27 cellular contexts compared by ENCODE assay signal in the genomic region with DNA sequence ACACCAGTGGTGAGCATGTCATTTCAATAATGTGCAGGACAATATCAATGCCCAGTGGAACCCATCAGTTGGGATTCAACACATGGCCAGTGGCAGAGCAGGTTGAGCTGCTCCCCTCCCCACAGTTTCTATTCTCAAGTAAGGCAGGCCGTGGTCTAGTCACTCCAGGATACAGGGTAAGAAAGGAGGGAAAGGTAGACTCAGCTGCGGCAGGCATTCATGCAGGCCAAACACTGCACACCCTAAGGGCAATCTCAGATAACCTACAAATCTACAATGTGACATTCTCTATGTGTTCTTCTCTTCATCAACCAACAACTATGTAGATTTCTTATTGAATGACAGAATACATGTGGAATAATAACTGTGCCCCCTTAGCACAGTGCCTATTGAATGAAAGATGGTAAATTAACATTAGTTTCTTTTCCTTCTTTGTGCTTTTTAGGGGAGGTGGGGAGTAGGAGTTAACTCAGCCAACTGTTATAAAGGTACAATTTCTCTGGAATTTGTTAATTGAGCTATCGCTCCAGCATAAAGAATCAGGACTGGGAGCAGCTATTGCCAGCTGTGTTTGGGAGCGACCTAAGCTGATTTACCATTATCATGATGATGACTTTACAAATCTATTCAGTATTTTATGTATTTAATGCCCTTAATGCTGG.
"Had no signal": no experiment of that assay in that cellular context is flagged by ENCODE, and none has a peak within 500 bp of the region (broad histone marks: within the 10 kb centered on the region; RNA-seq: fewer than 3 reads in every experiment).

No MANE protein-coding gene starts in this region.

- H3K27ac ChIP-seq: hepatocyte, left lung, neural progenitor cell, neutrophil, parathyroid adenoma, right atrium auricular region, right lobe of liver, tibial nerve, upper lobe of left lung, vagina had no signal

- H3K4me1 Mint-ChIP-seq: naive B cell; natural killer cell; nephron progenitor cell; neural progenitor cell; stimulated activated memory B cell treated with anti-CD40 and anti-IgM and Interleukin-4, amounts not matched to agents 10 μg/mL and 1 μg/mL and 100 μg/mL, for 72 hours; stimulated activated naive CD8-positive, alpha-beta T cell treated with anti-CD3 and anti-CD28 coated beads, Interleukin-15, amount 100 ng/mL, for 72 hours had no signal

- H3K4me1 ChIP-seq: left lung, neural progenitor cell, parathyroid adenoma, right atrium auricular region, right lobe of liver, tibial nerve, upper lobe of left lung, vagina had no signal

- H3K4me3 Mint-ChIP-seq: mesothelial cell of epicardium; naive B cell; natural killer cell; nephron progenitor cell; neural progenitor cell; stimulated activated memory B cell treated with anti-CD40 and anti-IgM and Interleukin-4, amounts not matched to agents 10 μg/mL and 1 μg/mL and 100 μg/mL, for 72 hours; stimulated activated naive CD8-positive, alpha-beta T cell treated with anti-CD3 and anti-CD28 coated beads, Interleukin-15, amount 100 ng/mL, for 72 hours had no signal

- H2AFZ ChIP-seq: hepatocyte, neural progenitor cell, parathyroid adenoma had no signal

- H3K79me2 ChIP-seq: hepatocyte, parathyroid adenoma had no signal

- DNase-seq: islet precursor cell; left cardiac atrium; left lung; mesenchymal stem cell; naive B cell; natural killer cell; nephron progenitor cell; occipital lobe; right lobe of liver; stimulated activated CD4-positive, alpha-beta T cell treated with anti-CD3 and anti-CD28 coated beads, Interleukin-1b, Interleukin-23, amount 100 ng/mL, for 48 hours; stimulated activated CD4-positive, alpha-beta T cell treated with anti-CD3 and anti-CD28 coated beads, Interleukin-2, amount 100 ng/mL, for 48 hours; stimulated activated CD4-positive, alpha-beta T cell treated with anti-CD3 and anti-CD28 coated beads, Interleukin-4, amount 100 ng/mL, for 4 hours; stimulated activated CD8-positive, alpha-beta memory T cell treated with anti-CD3 and anti-CD28 coated beads, Interleukin-4, amount 100 ng/mL, for 48 hours; stimulated activated naive CD4-positive, alpha-beta T cell treated with Interleukin-2 at 50 U/mL for 16 hours; stimulated activated naive CD8-positive, alpha-beta T cell treated with anti-CD3 and anti-CD28 coated beads, Interleukin-15, amount 100 ng/mL, for 72 hours; substantia nigra; upper lobe of left lung had no signal

- H3K27ac Mint-ChIP-seq: mesothelial cell of epicardium; naive B cell; natural killer cell; nephron progenitor cell; neural progenitor cell; stimulated activated memory B cell treated with anti-CD40 and anti-IgM and Interleukin-4, amounts not matched to agents 10 μg/mL and 1 μg/mL and 100 μg/mL, for 72 hours; stimulated activated naive CD8-positive, alpha-beta T cell treated with anti-CD3 and anti-CD28 coated beads, Interleukin-15, amount 100 ng/mL, for 72 hours had no signal

- H3K9ac ChIP-seq: neural progenitor cell, parathyroid adenoma had no signal

- H3K36me3 Mint-ChIP-seq: mesothelial cell of epicardium; naive B cell; natural killer cell; neural progenitor cell; stimulated activated memory B cell treated with anti-CD40 and anti-IgM and Interleukin-4, amounts not matched to agents 10 μg/mL and 1 μg/mL and 100 μg/mL, for 72 hours had no signal

- H3K4me2 ChIP-seq: hepatocyte, neural progenitor cell had no signal

- ATAC-seq: natural killer cell; right lobe of liver; stimulated activated memory B cell treated with anti-CD40 and anti-IgM and Interleukin-4, amounts not matched to agents 10 μg/mL and 1 μg/mL and 100 μg/mL, for 72 hours; stimulated activated naive CD8-positive, alpha-beta T cell treated with anti-CD3 and anti-CD28 coated beads, Interleukin-15, amount 100 ng/mL, for 72 hours had no signal

- H3K27me3 ChIP-seq: hepatocyte, neural progenitor cell, right atrium auricular region, right lobe of liver, tibial nerve, upper lobe of left lung, vagina had no signal

- H3K36me3 ChIP-seq: left lung, neural progenitor cell, neutrophil, right atrium auricular region, right lobe of liver, tibial nerve, upper lobe of left lung, vagina had no signal

- H3K9me3 Mint-ChIP-seq: mesothelial cell of epicardium; naive B cell; natural killer cell; nephron progenitor cell; neural progenitor cell; stimulated activated memory B cell treated with anti-CD40 and anti-IgM and Interleukin-4, amounts not matched to agents 10 μg/mL and 1 μg/mL and 100 μg/mL, for 72 hours; stimulated activated naive CD8-positive, alpha-beta T cell treated with anti-CD3 and anti-CD28 coated beads, Interleukin-15, amount 100 ng/mL, for 72 hours had no signal

- H3K4me3 ChIP-seq: hepatocyte, left lung, neural progenitor cell, right atrium auricular region, right lobe of liver, smooth muscle cell, tibial nerve, upper lobe of left lung, vagina had no signal

- H3K9me3 ChIP-seq: left lung, neutrophil, right atrium auricular region, right lobe of liver, tibial nerve, upper lobe of left lung, vagina had no signal
